In genomic region chr3:130457681-130458080, GRCh38 we compare ENCODE assay signal across 1 cellular context.
TF ChIP-seq lines count a peak whose summit lies in the region.

No MANE protein-coding gene starts in this region.

TF ChIP-seq in GM23338, 12 proteins besides CTCF, POLR2A, EP300 and RAD21 (continued from another document):
- TF ChIP-seq, protein P1, sequence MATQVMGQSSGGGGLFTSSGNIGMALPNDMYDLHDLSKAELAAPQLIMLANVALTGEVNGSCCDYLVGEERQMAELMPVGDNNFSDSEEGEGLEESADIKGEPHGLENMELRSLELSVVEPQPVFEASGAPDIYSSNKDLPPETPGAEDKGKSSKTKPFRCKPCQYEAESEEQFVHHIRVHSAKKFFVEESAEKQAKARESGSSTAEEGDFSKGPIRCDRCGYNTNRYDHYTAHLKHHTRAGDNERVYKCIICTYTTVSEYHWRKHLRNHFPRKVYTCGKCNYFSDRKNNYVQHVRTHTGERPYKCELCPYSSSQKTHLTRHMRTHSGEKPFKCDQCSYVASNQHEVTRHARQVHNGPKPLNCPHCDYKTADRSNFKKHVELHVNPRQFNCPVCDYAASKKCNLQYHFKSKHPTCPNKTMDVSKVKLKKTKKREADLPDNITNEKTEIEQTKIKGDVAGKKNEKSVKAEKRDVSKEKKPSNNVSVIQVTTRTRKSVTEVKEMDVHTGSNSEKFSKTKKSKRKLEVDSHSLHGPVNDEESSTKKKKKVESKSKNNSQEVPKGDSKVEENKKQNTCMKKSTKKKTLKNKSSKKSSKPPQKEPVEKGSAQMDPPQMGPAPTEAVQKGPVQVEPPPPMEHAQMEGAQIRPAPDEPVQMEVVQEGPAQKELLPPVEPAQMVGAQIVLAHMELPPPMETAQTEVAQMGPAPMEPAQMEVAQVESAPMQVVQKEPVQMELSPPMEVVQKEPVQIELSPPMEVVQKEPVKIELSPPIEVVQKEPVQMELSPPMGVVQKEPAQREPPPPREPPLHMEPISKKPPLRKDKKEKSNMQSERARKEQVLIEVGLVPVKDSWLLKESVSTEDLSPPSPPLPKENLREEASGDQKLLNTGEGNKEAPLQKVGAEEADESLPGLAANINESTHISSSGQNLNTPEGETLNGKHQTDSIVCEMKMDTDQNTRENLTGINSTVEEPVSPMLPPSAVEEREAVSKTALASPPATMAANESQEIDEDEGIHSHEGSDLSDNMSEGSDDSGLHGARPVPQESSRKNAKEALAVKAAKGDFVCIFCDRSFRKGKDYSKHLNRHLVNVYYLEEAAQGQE (IDR thresholded peaks at IDR 0.05; ENCODE audit: unreplicated experiment): no peak
- TF ChIP-seq ZNF114 (CRISPR knock-in tag; IDR thresholded peaks at IDR 0.05) (no peak), NANOG (IDR thresholded peaks at IDR 0.05; ENCODE audit: borderline replicate concordance) (no peak), POLR2AphosphoS5 (IDR thresholded peaks at IDR 0.05; ENCODE audit: low read depth) (no peak), JUNB (IDR thresholded peaks at IDR 0.05; ENCODE audit: unreplicated experiment) (no peak), EZH2 (IDR thresholded peaks at IDR 0.05; ENCODE audit: low read depth, unreplicated experiment) (no peak), ZNF462 (CRISPR knock-in tag; IDR thresholded peaks at IDR 0.05) (no peak)
